Comparison of ENCODE assay signal across 16 cellular contexts in the genomic region with DNA sequence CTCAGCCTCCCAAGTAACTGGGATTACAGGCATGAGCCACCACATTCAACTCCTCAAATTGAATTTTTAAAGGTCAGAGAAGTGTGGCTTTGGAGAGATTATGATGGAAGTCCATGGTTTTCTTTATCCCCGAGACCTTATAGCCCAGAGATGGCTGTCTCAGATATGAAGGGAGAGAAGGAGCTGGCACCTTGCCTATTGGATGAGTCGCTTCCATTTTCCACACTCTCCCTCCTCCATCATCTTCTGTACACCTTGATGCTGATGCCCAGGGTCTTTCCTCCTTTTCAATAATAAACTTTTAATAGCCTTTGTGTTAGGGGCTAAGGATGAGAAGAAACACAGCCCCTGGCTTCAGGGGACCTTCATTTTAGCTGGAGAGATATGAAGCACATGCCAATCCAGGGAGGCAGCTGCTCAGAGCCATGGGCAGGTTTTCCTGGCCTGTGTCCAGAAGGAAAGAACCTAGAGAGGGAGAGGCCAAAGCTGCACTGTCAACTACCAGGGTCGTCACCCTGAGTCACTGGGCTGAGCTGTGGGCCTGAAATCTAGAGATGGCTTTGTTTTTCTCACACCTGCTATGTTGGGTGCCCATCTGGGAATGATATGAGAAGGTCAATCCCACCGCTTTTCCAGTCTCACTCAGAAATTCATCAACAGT.
DNase-seq lines count a peak whose midpoint lies in the region; ATAC-seq and TF ChIP-seq lines count a peak whose summit lies in the region.
"Had no signal": no experiment of that assay in that cellular context is flagged by ENCODE, and none has a peak within 500 bp of the region (broad histone marks: within the 10 kb centered on the region; RNA-seq: fewer than 3 reads in every experiment).

No MANE protein-coding gene starts in this region.

- no peaks in the 10 kb centered on the region for H3K27me3 ChIP-seq in SJCRH30
- H3K27me3 ChIP-seq in H7 (ENCODE audit: control insufficient read depth, insufficient read depth, low read length) = no peaks in the 10 kb centered on the region
- H3K27me3 ChIP-seq in thyroid gland = no peaks in the 10 kb centered on the region
- H3K27me3 ChIP-seq: testis had no signal

- DNase-seq in Daoy (ENCODE audit: low read depth) (peak; percentile 50), SJCRH30 (peak; percentile 62 to 78), left colon (no peak), H7 (no peak), thyroid gland (no peak)
- no peak for DNase-seq in activated effector memory CD4-positive, alpha-beta T cell treated with anti-CD3 and anti-CD28 coated beads, Interleukin-2, amount 50 U/mL, for 16 hours
- DNase-seq: activated CD4-positive, alpha-beta T cell treated with anti-CD3 and anti-CD28 coated beads for 36 hours; head of caudate nucleus; MM.1S; NCI-H187; OCI-M1; psoas muscle; stimulated activated CD4-positive, alpha-beta T cell treated with anti-CD3 and anti-CD28 coated beads, Interleukin-12 subunit alpha, Interleukin-12 subunit beta, amount 100 ng/mL, for 4 hours; testis had no signal

- ATAC-seq in left colon = peak; percentile 48
- no peak for ATAC-seq in GM18870 (IDR thresholded peaks at IDR 0.05; ENCODE audit: unreplicated experiment)
- ATAC-seq: activated CD4-positive, alpha-beta T cell treated with anti-CD3 and anti-CD28 coated beads for 36 hours; psoas muscle had no signal

- 86 to 89% methylated on average over 4 of the region's 4 CpGs for WGBS in thyroid gland, 2 donors

- no peak for TF ChIP-seq CTCF in thyroid gland (IDR thresholded peaks at IDR 0.05)

- H3K27ac ChIP-seq in SJCRH30 = no peak overlapping the region
- no peak overlapping the region for H3K27ac ChIP-seq in thyroid gland
- H3K27ac ChIP-seq: psoas muscle, testis had no signal

- H3K4me3 ChIP-seq in SJCRH30 = no peak overlapping the region
- H3K4me3 ChIP-seq in H7 (ENCODE audit: insufficient read depth, low read depth, low read length) = no peak overlapping the region
- no peak overlapping the region for H3K4me3 ChIP-seq in thyroid gland (replicated peaks in 1 of 3)
- H3K4me3 ChIP-seq: psoas muscle, testis had no signal

- TF ChIP-seq RAD21 in Ishikawa (IDR thresholded peaks at IDR 0.05; ENCODE audit: low read depth) = no peak

- intact Hi-C loops in left colon (cut with DNase I, micrococcal nuclease) (no loop called here), thyroid gland (cut with DNase I) (no loop called here)

- H3K36me3 ChIP-seq in SJCRH30 = no peaks in the 10 kb centered on the region
- no peaks in the 10 kb centered on the region for H3K36me3 ChIP-seq in H7 (replicated peaks; ENCODE audit: control insufficient read depth, insufficient read depth, low read length)
- no peaks in the 10 kb centered on the region for H3K36me3 ChIP-seq in thyroid gland

- H3K9me3 ChIP-seq in SJCRH30 (replicated peaks) (no peaks in the 10 kb centered on the region), thyroid gland (no peaks in the 10 kb centered on the region)
- H3K9me3 ChIP-seq: psoas muscle, testis had no signal

- no peak for TF ChIP-seq EP300 in Ishikawa (IDR thresholded peaks at IDR 0.05; ENCODE audit: borderline replicate concordance)

- TF ChIP-seq POLR2A in thyroid gland (IDR thresholded peaks at IDR 0.05) = no peak

- peaks cover 35% of the 10 kb centered on the region for H3K4me1 ChIP-seq in SJCRH30
- peaks cover 10 to 11% of the 10 kb centered on the region in 2 donors for H3K4me1 ChIP-seq in thyroid gland
- H3K4me1 ChIP-seq: testis had no signal

TF ChIP-seq in Ishikawa, 13 proteins besides CTCF, POLR2A, EP300 and RAD21:
- TF ChIP-seq NFIC (IDR thresholded peaks at IDR 0.05) = peak; percentile 60; the same call in 1 of the 2 replicates
- no peak for TF ChIP-seq ZBTB7A (IDR thresholded peaks at IDR 0.05; ENCODE audit: low read depth)
- TF ChIP-seq CEBPB (IDR thresholded peaks at IDR 0.05) = no peak
- TF ChIP-seq TEAD4 (IDR thresholded peaks at IDR 0.05) = no peak
- TF ChIP-seq, protein P1, sequence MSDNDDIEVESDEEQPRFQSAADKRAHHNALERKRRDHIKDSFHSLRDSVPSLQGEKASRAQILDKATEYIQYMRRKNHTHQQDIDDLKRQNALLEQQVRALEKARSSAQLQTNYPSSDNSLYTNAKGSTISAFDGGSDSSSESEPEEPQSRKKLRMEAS (IDR thresholded peaks at IDR 0.05) = no peak

Comparison
In these comparisons a context has a peak if more than half of its experiments do, and no peak if none do; other contexts are left out.
1. DNase-seq: peak in Daoy (single experiment) and SJCRH30 (2 of 2); none in left colon (0 of 2), H7 (single experiment), thyroid gland (0 of 2) and activated effector memory CD4-positive, alpha-beta T cell treated with anti-CD3 and anti-CD28 coated beads, Interleukin-2, amount 50 U/mL, for 16 hours (single experiment).